In genomic region chrX:49878128-49878833, GRCh38 we compare ENCODE assay signal across 8 cellular contexts. TPM values are rescaled to one million over a fixed set of nuclear protein-coding genes. Genes with fewer than 3 reads are reported as not detected.
DNase-seq lines count a peak whose midpoint lies in the region; ATAC-seq and TF ChIP-seq lines count a peak whose summit lies in the region.

No MANE protein-coding gene starts in this region.

- H3K9me3 Mint-ChIP-seq in neural progenitor cell = peaks cover 11% of the 10 kb centered on the region

- H3K79me2 ChIP-seq in neural progenitor cell (ENCODE audit: low read depth) = peaks cover 9% of the 10 kb centered on the region

- peak overlapping the region; percentile 45; the same call in 1 of the 2 replicates for H3K9ac ChIP-seq in BLaER1
- no peak overlapping the region for H3K9ac ChIP-seq in neural progenitor cell

- peaks cover 2% of the 10 kb centered on the region for H3K27me3 Mint-ChIP-seq in neural progenitor cell (ENCODE audit: insufficient read depth, low read depth)

- H3K4me3 ChIP-seq in BLaER1 (peak overlapping the region; percentile 71), epithelial cell of esophagus (ENCODE audit: low read length) (peak overlapping the region; percentile 49), neural progenitor cell (peak overlapping the region; percentile 60)

- H3K4me1 Mint-ChIP-seq in neural progenitor cell = peaks cover 17% of the 10 kb centered on the region

- peaks cover 11% of the 10 kb centered on the region for H3K36me3 Mint-ChIP-seq in neural progenitor cell

- POLR2A ChIA-PET in RWPE1 (lab: Yijun Ruan, JAX; ENCODE audit: low non-redundant PET) = no interaction called here

- H3K27ac ChIP-seq in BLaER1 = peak overlapping the region; percentile 41
- H3K27ac ChIP-seq in RWPE1 = peak overlapping the region; percentile 77
- no peak overlapping the region for H3K27ac ChIP-seq in neural progenitor cell

- DNase-seq in RWPE1 (ENCODE audit: low spot score) = no peak
- DNase-seq in epithelial cell of esophagus (ENCODE audit: low read depth) = no peak
- DNase-seq in neural progenitor cell (ENCODE audit: low spot score) = peak; percentile 32
- no peak for DNase-seq in iPS-NIHi11 (ENCODE audit: low spot score)

- TF ChIP-seq CTCF in RWPE1 (conservative IDR thresholded peaks at IDR 0.05; ENCODE audit: low read depth) (no peak), epithelial cell of esophagus (IDR thresholded peaks at IDR 0.05; ENCODE audit: insufficient read depth, low read depth, low read length, missing control alignments) (no peak), neural progenitor cell (IDR thresholded peaks at IDR 0.05) (no peak)

- peaks cover 8% of the 10 kb centered on the region; the same call in 1 of the 2 replicates for H4K20me1 ChIP-seq in BLaER1
- no peaks in the 10 kb centered on the region for H4K20me1 ChIP-seq in neural progenitor cell (ENCODE audit: low read depth)

- H3K36me3 ChIP-seq in BLaER1 (no peaks in the 10 kb centered on the region), neural progenitor cell (no peaks in the 10 kb centered on the region)

- peaks cover 46% of the 10 kb centered on the region for H3K27me3 ChIP-seq in BLaER1
- no peaks in the 10 kb centered on the region for H3K27me3 ChIP-seq in neural progenitor cell

- peak overlapping the region; percentile 86 for H3K4me3 Mint-ChIP-seq in neural progenitor cell

- H3K9me3 ChIP-seq in BLaER1 (no peaks in the 10 kb centered on the region), neural progenitor cell (ENCODE audit: low read depth) (no peaks in the 10 kb centered on the region)

- peaks cover 6% of the 10 kb centered on the region for H3F3A ChIP-seq in neural progenitor cell (ENCODE audit: low read depth)

- CTCF ChIA-PET in RWPE1 (lab: Yijun Ruan, JAX) = interaction anchor here (0.6 to 0.9 kb wide), 2 partner anchors 39 to 549 kb away, joined by 3 read pairs; no protein-coding TSS in a partner anchor

- ATAC-seq in HG03354 (IDR thresholded peaks at IDR 0.05; ENCODE audit: poor library complexity, severe bottlenecking, unreplicated experiment) (no peak), HG02840 (IDR thresholded peaks at IDR 0.05; ENCODE audit: low FRiP score, unreplicated experiment) (no peak), HG03175 (IDR thresholded peaks at IDR 0.05; ENCODE audit: unreplicated experiment) (no peak)

- peaks cover 40% of the 10 kb centered on the region; the same call in 1 of the 2 replicates for H3K4me1 ChIP-seq in BLaER1
- no peaks in the 10 kb centered on the region for H3K4me1 ChIP-seq in neural progenitor cell

- peak overlapping the region; percentile 61 for H2AFZ ChIP-seq in neural progenitor cell (replicated peaks)

- H3K4me2 ChIP-seq in BLaER1 (peak overlapping the region; percentile 63), neural progenitor cell (peak overlapping the region; percentile 77)

- no peak overlapping the region for H3K27ac Mint-ChIP-seq in neural progenitor cell

RNA-seq across cellular contexts. Expression of gene USP27X, which starts 1.0 kb away (rescaled TPM):
- total RNA-seq in neural progenitor cell (ENCODE audit: low replicate concordance) = 4.2 and 5.5 TPM in 2 replicates

RNA-seq across cellular contexts. Expression of gene CLCN5, which starts 44.1 kb away (rescaled TPM):
- 8.7 and 11.4 TPM in 2 replicates for total RNA-seq in neural progenitor cell (ENCODE audit: low replicate concordance)

RNA-seq across cellular contexts. Expression of gene PAGE4, which starts 49.2 kb away (rescaled TPM):
- total RNA-seq in neural progenitor cell (ENCODE audit: low replicate concordance) = not detected in 2 replicates
